In genomic region chr11:7077101-7077500, GRCh38 we compare ENCODE assay signal across 1 cellular context.
TF ChIP-seq lines count a peak whose summit lies in the region.

No MANE protein-coding gene starts in this region.

TF ChIP-seq in HepG2, 621 proteins besides CTCF, POLR2A, EP300 and RAD21:
- TF ChIP-seq MIER2 (CRISPR knock-in tag; IDR thresholded peaks at IDR 0.05): peak; percentile 87; the same call in 1 of the 2 replicates
- TF ChIP-seq, protein P1, sequence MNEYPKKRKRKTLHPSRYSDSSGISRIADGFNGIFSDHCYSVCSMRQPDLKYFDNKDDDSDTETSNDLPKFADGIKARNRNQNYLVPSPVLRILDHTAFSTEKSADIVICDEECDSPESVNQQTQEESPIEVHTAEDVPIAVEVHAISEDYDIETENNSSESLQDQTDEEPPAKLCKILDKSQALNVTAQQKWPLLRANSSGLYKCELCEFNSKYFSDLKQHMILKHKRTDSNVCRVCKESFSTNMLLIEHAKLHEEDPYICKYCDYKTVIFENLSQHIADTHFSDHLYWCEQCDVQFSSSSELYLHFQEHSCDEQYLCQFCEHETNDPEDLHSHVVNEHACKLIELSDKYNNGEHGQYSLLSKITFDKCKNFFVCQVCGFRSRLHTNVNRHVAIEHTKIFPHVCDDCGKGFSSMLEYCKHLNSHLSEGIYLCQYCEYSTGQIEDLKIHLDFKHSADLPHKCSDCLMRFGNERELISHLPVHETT (CRISPR knock-in tag; conservative IDR thresholded peaks at IDR 0.05): no peak
- no peak for TF ChIP-seq POLR2AphosphoS5 (IDR thresholded peaks at IDR 0.05; ENCODE audit: low read depth, low read length)
- TF ChIP-seq AGO1 (IDR thresholded peaks at IDR 0.05; ENCODE audit: low read depth, low read length, poor library complexity, severe bottlenecking): no peak
- TF ChIP-seq, protein P2, sequence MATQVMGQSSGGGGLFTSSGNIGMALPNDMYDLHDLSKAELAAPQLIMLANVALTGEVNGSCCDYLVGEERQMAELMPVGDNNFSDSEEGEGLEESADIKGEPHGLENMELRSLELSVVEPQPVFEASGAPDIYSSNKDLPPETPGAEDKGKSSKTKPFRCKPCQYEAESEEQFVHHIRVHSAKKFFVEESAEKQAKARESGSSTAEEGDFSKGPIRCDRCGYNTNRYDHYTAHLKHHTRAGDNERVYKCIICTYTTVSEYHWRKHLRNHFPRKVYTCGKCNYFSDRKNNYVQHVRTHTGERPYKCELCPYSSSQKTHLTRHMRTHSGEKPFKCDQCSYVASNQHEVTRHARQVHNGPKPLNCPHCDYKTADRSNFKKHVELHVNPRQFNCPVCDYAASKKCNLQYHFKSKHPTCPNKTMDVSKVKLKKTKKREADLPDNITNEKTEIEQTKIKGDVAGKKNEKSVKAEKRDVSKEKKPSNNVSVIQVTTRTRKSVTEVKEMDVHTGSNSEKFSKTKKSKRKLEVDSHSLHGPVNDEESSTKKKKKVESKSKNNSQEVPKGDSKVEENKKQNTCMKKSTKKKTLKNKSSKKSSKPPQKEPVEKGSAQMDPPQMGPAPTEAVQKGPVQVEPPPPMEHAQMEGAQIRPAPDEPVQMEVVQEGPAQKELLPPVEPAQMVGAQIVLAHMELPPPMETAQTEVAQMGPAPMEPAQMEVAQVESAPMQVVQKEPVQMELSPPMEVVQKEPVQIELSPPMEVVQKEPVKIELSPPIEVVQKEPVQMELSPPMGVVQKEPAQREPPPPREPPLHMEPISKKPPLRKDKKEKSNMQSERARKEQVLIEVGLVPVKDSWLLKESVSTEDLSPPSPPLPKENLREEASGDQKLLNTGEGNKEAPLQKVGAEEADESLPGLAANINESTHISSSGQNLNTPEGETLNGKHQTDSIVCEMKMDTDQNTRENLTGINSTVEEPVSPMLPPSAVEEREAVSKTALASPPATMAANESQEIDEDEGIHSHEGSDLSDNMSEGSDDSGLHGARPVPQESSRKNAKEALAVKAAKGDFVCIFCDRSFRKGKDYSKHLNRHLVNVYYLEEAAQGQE (IDR thresholded peaks at IDR 0.05; ENCODE audit: borderline replicate concordance in 1 of 2, low read depth in 1 of 2, low read length in 2 of 2): peak; percentile 56 to 92
- TF ChIP-seq MTF1 (CRISPR knock-in tag; IDR thresholded peaks at IDR 0.05): no peak
- no peak for TF ChIP-seq ZNF367 (CRISPR knock-in tag; IDR thresholded peaks at IDR 0.05; ENCODE audit: borderline replicate concordance)
- TF ChIP-seq CENPT (CRISPR knock-in tag; IDR thresholded peaks at IDR 0.05; ENCODE audit: low read depth): no peak
- no peak for TF ChIP-seq SNRNP70 (IDR thresholded peaks at IDR 0.05; ENCODE audit: low read depth, low read length)
- TF ChIP-seq, protein P3, sequence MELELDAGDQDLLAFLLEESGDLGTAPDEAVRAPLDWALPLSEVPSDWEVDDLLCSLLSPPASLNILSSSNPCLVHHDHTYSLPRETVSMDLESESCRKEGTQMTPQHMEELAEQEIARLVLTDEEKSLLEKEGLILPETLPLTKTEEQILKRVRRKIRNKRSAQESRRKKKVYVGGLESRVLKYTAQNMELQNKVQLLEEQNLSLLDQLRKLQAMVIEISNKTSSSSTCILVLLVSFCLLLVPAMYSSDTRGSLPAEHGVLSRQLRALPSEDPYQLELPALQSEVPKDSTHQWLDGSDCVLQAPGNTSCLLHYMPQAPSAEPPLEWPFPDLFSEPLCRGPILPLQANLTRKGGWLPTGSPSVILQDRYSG (CRISPR knock-in tag; IDR thresholded peaks at IDR 0.05): no peak
- TF ChIP-seq EHMT2 (IDR thresholded peaks at IDR 0.05; ENCODE audit: borderline replicate concordance, low read depth, low read length): peak; percentile 53; the same call in 1 of the 2 replicates
- no peak for TF ChIP-seq ZFYVE20 (CRISPR knock-in tag; IDR thresholded peaks at IDR 0.05; ENCODE audit: borderline replicate concordance, low read depth)
- TF ChIP-seq ZNF891 (CRISPR knock-in tag; IDR thresholded peaks at IDR 0.05): no peak
- no peak for TF ChIP-seq PTBP1 (IDR thresholded peaks at IDR 0.05; ENCODE audit: low read depth, low read length, poor library complexity, severe bottlenecking)
- TF ChIP-seq ZSCAN21 (CRISPR knock-in tag; IDR thresholded peaks at IDR 0.05; ENCODE audit: borderline replicate concordance): no peak
- TF ChIP-seq ZNF407 (CRISPR knock-in tag; IDR thresholded peaks at IDR 0.05; ENCODE audit: not compliant biosample characterization): no peak
- TF ChIP-seq ZNF17 (CRISPR knock-in tag; IDR thresholded peaks at IDR 0.05): no peak
- no peak for TF ChIP-seq NFRKB (IDR thresholded peaks at IDR 0.05)
- TF ChIP-seq ZFP36 (IDR thresholded peaks at IDR 0.05; ENCODE audit: borderline replicate concordance, low read depth, low read length, partially characterized antibody): no peak
- TF ChIP-seq RAD51 (IDR thresholded peaks at IDR 0.05; ENCODE audit: borderline replicate concordance): no peak
- TF ChIP-seq NR1H2 (CRISPR knock-in tag; IDR thresholded peaks at IDR 0.05; ENCODE audit: borderline replicate concordance, low read depth): no peak
- TF ChIP-seq FLYWCH1 (CRISPR knock-in tag; IDR thresholded peaks at IDR 0.05): no peak
- TF ChIP-seq KAT2B (IDR thresholded peaks at IDR 0.05; ENCODE audit: borderline replicate concordance, low read depth, low read length): no peak
- no peak for TF ChIP-seq SIN3B (IDR thresholded peaks at IDR 0.05; ENCODE audit: low read length)
